In genomic region chr2:61639721-61640120, GRCh38 we compare ENCODE assay signal across 16 cellular contexts.
"Had no signal": no experiment of that assay in that cellular context is flagged by ENCODE, and none has a peak within 500 bp of the region (broad histone marks: within the 10 kb centered on the region; RNA-seq: fewer than 3 reads in every experiment).

No MANE protein-coding gene starts in this region.

- H3K27ac ChIP-seq: adrenal gland, upper lobe of right lung had no signal

- H3K36me3 Mint-ChIP-seq: natural killer cell treated with Interleukin-12 subunit alpha and Interleukin-12 subunit beta and Interleukin-15 and Interleukin-18, amount 100 ng/mL, for 72 hours had no signal

- H3K4me3 ChIP-seq: adrenal gland, mucosa of descending colon, upper lobe of right lung had no signal

- H3K36me3 ChIP-seq: adrenal gland, upper lobe of right lung had no signal

- ATAC-seq: effector memory CD8-positive, alpha-beta T cell; mucosa of descending colon; natural killer cell treated with Interleukin-12 subunit alpha and Interleukin-12 subunit beta and Interleukin-15 and Interleukin-18, amount 100 ng/mL, for 72 hours; upper lobe of right lung had no signal

- H3K9me3 ChIP-seq: adrenal gland, mucosa of descending colon, upper lobe of right lung had no signal

- DNase-seq: activated CD4-positive, alpha-beta T cell treated with anti-CD3 and anti-CD28 coated beads, Interleukin-2, amount 50 U/mL, for 1 hour; activated CD4-positive, CD25-positive, alpha-beta regulatory T cell; activated naive CD4-positive, alpha-beta T cell treated with anti-CD3 and anti-CD28 coated beads, Interleukin-2, amount 50 U/mL, for 16 hours; activated T-cell treated with anti-CD3 and anti-CD28 coated beads for 4 hours; adrenal gland; central memory CD4-positive, alpha-beta T cell; effector memory CD8-positive, alpha-beta T cell; hippocampal formation; kidney glomerular epithelial cell; mucosa of descending colon; stimulated activated CD4-positive, alpha-beta T cell treated with anti-CD3 and anti-CD28 coated beads, Interleukin-2, amount 100 ng/mL, for 48 hours; stimulated activated naive CD4-positive, alpha-beta T cell treated with Interleukin-2 at 50 U/mL for 16 hours; upper lobe of right lung had no signal

- H3K27me3 Mint-ChIP-seq: effector memory CD8-positive, alpha-beta T cell; natural killer cell treated with Interleukin-12 subunit alpha and Interleukin-12 subunit beta and Interleukin-15 and Interleukin-18, amount 100 ng/mL, for 72 hours had no signal

- H3K27ac Mint-ChIP-seq: activated T-helper 2 cell treated with anti-CD3 and anti-CD28 coated beads, Interferon-gamma antibody, Interleukin-2, Interleukin-4, amounts not matched to agents 10 μg/mL and 5 μg/mL and 100 μg/mL, durations not matched to agents 14 hours and 24 hours and 36 hours; effector memory CD8-positive, alpha-beta T cell; natural killer cell treated with Interleukin-12 subunit alpha and Interleukin-12 subunit beta and Interleukin-15 and Interleukin-18, amount 100 ng/mL, for 72 hours; T-helper 1 cell treated with Interleukin-12 subunit alpha and Interleukin-12 subunit beta and Interleukin-4 antibody, amounts not matched to agents 30 μg/mL and 1 μg/mL, for 36 hours had no signal

- H3K27me3 ChIP-seq: adrenal gland, upper lobe of right lung had no signal

- H3K4me1 ChIP-seq: adrenal gland, upper lobe of right lung had no signal

- H3K9me3 Mint-ChIP-seq: activated T-helper 2 cell treated with anti-CD3 and anti-CD28 coated beads, Interferon-gamma antibody, Interleukin-2, Interleukin-4, amounts not matched to agents 10 μg/mL and 5 μg/mL and 100 μg/mL, durations not matched to agents 14 hours and 24 hours and 36 hours; effector memory CD8-positive, alpha-beta T cell; natural killer cell treated with Interleukin-12 subunit alpha and Interleukin-12 subunit beta and Interleukin-15 and Interleukin-18, amount 100 ng/mL, for 72 hours; T-helper 1 cell treated with Interleukin-12 subunit alpha and Interleukin-12 subunit beta and Interleukin-4 antibody, amounts not matched to agents 30 μg/mL and 1 μg/mL, for 36 hours had no signal

- H3K4me3 Mint-ChIP-seq: effector memory CD8-positive, alpha-beta T cell; natural killer cell treated with Interleukin-12 subunit alpha and Interleukin-12 subunit beta and Interleukin-15 and Interleukin-18, amount 100 ng/mL, for 72 hours; T-helper 1 cell treated with Interleukin-12 subunit alpha and Interleukin-12 subunit beta and Interleukin-4 antibody, amounts not matched to agents 30 μg/mL and 1 μg/mL, for 36 hours had no signal
